In the genomic region with DNA sequence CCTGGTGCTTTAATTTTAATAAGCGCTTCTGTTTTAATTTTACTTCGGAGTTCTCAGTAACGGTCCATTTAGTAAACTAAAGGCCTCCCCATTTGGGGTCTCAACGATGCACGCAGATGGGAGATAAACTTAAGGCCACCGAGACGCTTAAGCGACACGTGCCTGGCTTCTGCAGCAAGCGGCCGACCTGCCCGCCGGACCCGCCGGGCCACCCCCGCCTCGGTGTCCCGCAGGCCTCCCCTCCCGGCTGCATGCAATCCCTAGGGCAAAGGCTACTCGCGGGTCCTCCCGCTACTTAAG, we compare ENCODE assay signal across 1 cellular context.
TF ChIP-seq lines count a peak whose summit lies in the region.

No MANE protein-coding gene starts in this region.

TF ChIP-seq in H1, 55 proteins besides CTCF, POLR2A, EP300 and RAD21:
- TF ChIP-seq SIRT6 (IDR thresholded peaks at IDR 0.05; ENCODE audit: low read length) (no peak), SIN3A (conservative IDR thresholded peaks at IDR 0.05 in 1 of 2, IDR thresholded peaks at IDR 0.05 in 1 of 2; ENCODE audit: low read depth in 1 of 2, low read length in 2 of 2) (no peak), HDAC2 (IDR thresholded peaks at IDR 0.05; ENCODE audit: borderline replicate concordance in 1 of 2, low read depth in 2 of 2, low read length in 2 of 2) (no peak)
